ENCODE assay signal across 10 cellular contexts in genomic region chr13:29713841-29714240, GRCh38.
DNase-seq lines count a peak whose midpoint lies in the region; ATAC-seq and TF ChIP-seq lines count a peak whose summit lies in the region.
"Had no signal": no experiment of that assay in that cellular context is flagged by ENCODE, and none has a peak within 500 bp of the region (broad histone marks: within the 10 kb centered on the region; RNA-seq: fewer than 3 reads in every experiment).

No MANE protein-coding gene starts in this region.

- DNase-seq in NOMO-1 treated with DMSO at 0.1 percent for 48 hours (lab: John Stamatoyannopoulos, UW; ENCODE audit: unreplicated experiment) (peak; percentile 14), NOMO-1 (lab: John Stamatoyannopoulos, UW; ENCODE audit: unreplicated experiment in 2 of 2) (no peak), LNCaP clone FGC (ENCODE audit: low read depth) (no peak), dermis blood vessel endothelial cell (peak; percentile 43), prostate gland (ENCODE audit: low spot score) (no peak), putamen (ENCODE audit: low spot score) (no peak)
- DNase-seq in stimulated activated naive CD4-positive, alpha-beta T cell treated with Interleukin-2 at 50 U/mL for 16 hours (lab: John Stamatoyannopoulos, UW): no peak
- DNase-seq: C1 segment of cervical spinal cord had no signal

- no peak overlapping the region for H3K27ac ChIP-seq in prostate gland
- H3K27ac ChIP-seq: skin epidermis had no signal

- H3K27me3 ChIP-seq in prostate gland (replicated peaks; ENCODE audit: insufficient read depth): no peaks in the 10 kb centered on the region

- no peaks in the 10 kb centered on the region for H3K36me3 ChIP-seq in prostate gland

- H3K4me1 ChIP-seq in prostate gland (replicated peaks): no peaks in the 10 kb centered on the region

- H3K9me3 ChIP-seq in prostate gland: no peaks in the 10 kb centered on the region

- no peak for ATAC-seq in HG02938 (IDR thresholded peaks at IDR 0.05; ENCODE audit: unreplicated experiment)

- peak; percentile 54 for TF ChIP-seq CTCF in LNCaP clone FGC (IDR thresholded peaks at IDR 0.05; ENCODE audit: control insufficient read depth, extremely low read depth, insufficient read depth)
- TF ChIP-seq CTCF in prostate gland (IDR thresholded peaks at IDR 0.05): peak in 3 of 4 experiments; percentile 16 to 26 (median 25)

- intact Hi-C loops in prostate gland (cut with DNase I): no loop called here

- 84% methylated on average over 2 of the region's 2 CpGs for WGBS in prostate gland

- no peak for TF ChIP-seq POLR2A in prostate gland (IDR thresholded peaks at IDR 0.05)

- H3K4me3 ChIP-seq in LNCaP clone FGC (ENCODE audit: low read depth, low read length) (no peak overlapping the region), prostate gland (no peak overlapping the region)
- H3K4me3 ChIP-seq: skin epidermis had no signal

Comparison
In these comparisons a context has a peak if more than half of its experiments do, and no peak if none do; other contexts are left out.
1. DNase-seq: peak in NOMO-1 treated with DMSO at 0.1 percent for 48 hours (single experiment) and dermis blood vessel endothelial cell (single experiment); none in NOMO-1 (0 of 2), LNCaP clone FGC (single experiment), prostate gland (single experiment), putamen (single experiment) and stimulated activated naive CD4-positive, alpha-beta T cell treated with Interleukin-2 at 50 U/mL for 16 hours (single experiment).